19 cellular contexts compared by ENCODE assay signal in the genomic region with DNA sequence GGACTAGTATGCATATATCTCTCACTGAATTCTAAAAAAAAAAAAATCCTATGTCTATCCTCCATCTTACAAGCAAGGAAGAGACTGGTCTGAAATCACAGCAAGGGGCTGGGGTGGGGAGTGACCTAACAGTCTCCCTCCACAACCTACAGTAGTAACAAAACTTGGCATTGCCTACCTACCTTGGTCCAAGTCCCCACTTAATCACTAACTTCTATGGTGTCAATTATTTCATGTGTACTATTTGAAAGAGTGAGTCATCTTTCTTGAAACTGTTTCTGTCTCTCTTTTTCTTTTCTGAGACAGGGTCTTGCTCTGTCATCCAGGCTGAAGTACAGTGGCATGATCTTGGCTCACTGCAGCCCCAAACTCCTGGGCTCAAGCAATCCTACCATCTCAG. TPM values are rescaled to one million over a fixed set of nuclear protein-coding genes. Genes with fewer than 3 reads are reported as not detected.
DNase-seq lines count a peak whose midpoint lies in the region; ATAC-seq, FAIRE-seq and TF ChIP-seq lines count a peak whose summit lies in the region.
"Had no signal": no experiment of that assay in that cellular context is flagged by ENCODE, and none has a peak within 500 bp of the region (broad histone marks: within the 10 kb centered on the region; RNA-seq: fewer than 3 reads in every experiment).

No MANE protein-coding gene starts in this region.

- intact Hi-C loops in activated CD4-positive, alpha-beta memory T cell treated with anti-CD3 and anti-CD28 coated beads for 36 hours (cut with micrococcal nuclease) = no loop called here
- intact Hi-C loops in A673 (cut with micrococcal nuclease; ENCODE audit: unreplicated experiment) = no loop called here

- no peak overlapping the region for H3K4me3 Mint-ChIP-seq in activated CD4-positive, alpha-beta memory T cell treated with anti-CD3 and anti-CD28 coated beads for 36 hours
- no peak overlapping the region for H3K4me3 Mint-ChIP-seq in activated CD4-positive, alpha-beta memory T cell treated with anti-CD3 and anti-CD28 coated beads, Interleukin-2, amount 10 ng/mL, durations not matched to agents 7 days and 5 days
- H3K4me3 Mint-ChIP-seq in activated T-helper 17 cell treated with anti-CD3 and anti-CD28 coated beads, Interleukin-2, amount 50 U/mL, for 72 hours = peak overlapping the region; percentile 17
- no peak overlapping the region for H3K4me3 Mint-ChIP-seq in memory B cell
- H3K4me3 Mint-ChIP-seq: CD4-positive, alpha-beta T cell; H9 had no signal

- no peaks in the 10 kb centered on the region for H3K27me3 ChIP-seq in A673 (replicated peaks; ENCODE audit: insufficient read depth, low read depth, low read length, poor library complexity)

- H3K27ac Mint-ChIP-seq in activated CD4-positive, alpha-beta memory T cell treated with anti-CD3 and anti-CD28 coated beads for 36 hours = peak overlapping the region; percentile 69
- H3K27ac Mint-ChIP-seq in activated CD4-positive, alpha-beta memory T cell treated with anti-CD3 and anti-CD28 coated beads, Interleukin-2, amount 10 ng/mL, durations not matched to agents 7 days and 5 days = no peak overlapping the region
- peak overlapping the region; percentile 63 for H3K27ac Mint-ChIP-seq in activated T-helper 17 cell treated with anti-CD3 and anti-CD28 coated beads, Interleukin-2, amount 50 U/mL, for 72 hours
- H3K27ac Mint-ChIP-seq in memory B cell = peak overlapping the region; percentile 43
- H3K27ac Mint-ChIP-seq: CD4-positive, alpha-beta T cell had no signal

- H3K4me3 ChIP-seq in A673 (ENCODE audit: low read depth, low read length, poor library complexity, severe bottlenecking) = no peak overlapping the region

- no peaks in the 10 kb centered on the region for H3K9me3 ChIP-seq in A673 (ENCODE audit: low read depth, low read length, poor library complexity, severe bottlenecking)
- H3K9me3 ChIP-seq: Caco-2 had no signal

- no peak for TF ChIP-seq POLR2A in H54 (IDR thresholded peaks at IDR 0.05; ENCODE audit: low read depth, low read length)

- H3K9me3 Mint-ChIP-seq in activated CD4-positive, alpha-beta memory T cell treated with anti-CD3 and anti-CD28 coated beads for 36 hours = no peaks in the 10 kb centered on the region
- no peaks in the 10 kb centered on the region for H3K9me3 Mint-ChIP-seq in activated CD4-positive, alpha-beta memory T cell treated with anti-CD3 and anti-CD28 coated beads, Interleukin-2, amount 10 ng/mL, durations not matched to agents 7 days and 5 days
- H3K9me3 Mint-ChIP-seq in activated T-helper 17 cell treated with anti-CD3 and anti-CD28 coated beads, Interleukin-2, amount 50 U/mL, for 72 hours = no peaks in the 10 kb centered on the region
- no peaks in the 10 kb centered on the region for H3K9me3 Mint-ChIP-seq in memory B cell
- H3K9me3 Mint-ChIP-seq: CD4-positive, alpha-beta T cell; H9 had no signal

- TF ChIP-seq CTCF in A673 (conservative IDR thresholded peaks at IDR 0.05; ENCODE audit: low read depth, low read length) = no peak

- CTCF ChIA-PET in activated CD4-positive, alpha-beta memory T cell treated with anti-CD3 and anti-CD28 coated beads for 36 hours (lab: Charles Lee) = interaction anchor here (0.7 to 1.0 kb wide), 2 partner anchors 86 to 194 kb away, joined by 3 to 4 read pairs; no protein-coding TSS in a partner anchor
- CTCF ChIA-PET in activated CD4-positive, alpha-beta memory T cell treated with anti-CD3 and anti-CD28 coated beads, Interleukin-2, amount 10 ng/mL, durations not matched to agents 7 days and 5 days (lab: Charles Lee) = no interaction called here
- CTCF ChIA-PET in A673 (lab: Charles Lee) = interaction anchor here (0.6 kb wide), 1 partner anchor 957 kb away, joined by 3 read pairs; no protein-coding TSS in a partner anchor

- H3K4me1 ChIP-seq in A673 (ENCODE audit: insufficient read depth, low read length, poor library complexity, severe bottlenecking) = peaks cover 27% of the 10 kb centered on the region
- H3K4me1 ChIP-seq: Caco-2 had no signal

- peaks cover 19% of the 10 kb centered on the region for H3K4me1 Mint-ChIP-seq in activated CD4-positive, alpha-beta memory T cell treated with anti-CD3 and anti-CD28 coated beads for 36 hours (ENCODE audit: low read depth)
- peaks cover 8% of the 10 kb centered on the region for H3K4me1 Mint-ChIP-seq in activated CD4-positive, alpha-beta memory T cell treated with anti-CD3 and anti-CD28 coated beads, Interleukin-2, amount 10 ng/mL, durations not matched to agents 7 days and 5 days
- H3K4me1 Mint-ChIP-seq in activated T-helper 17 cell treated with anti-CD3 and anti-CD28 coated beads, Interleukin-2, amount 50 U/mL, for 72 hours = peaks cover 18% of the 10 kb centered on the region
- H3K4me1 Mint-ChIP-seq in memory B cell = no peaks in the 10 kb centered on the region

- no peak for FAIRE-seq in H54 (lab: Jason Lieb, UNC)
- FAIRE-seq: A204.1, G401.6 had no signal

- peaks cover 33% of the 10 kb centered on the region for H3K36me3 ChIP-seq in A673 (ENCODE audit: insufficient read depth, low read length, poor library complexity, severe bottlenecking)

- no peak for DNase-seq in activated CD4-positive, alpha-beta memory T cell treated with anti-CD3 and anti-CD28 coated beads for 36 hours
- DNase-seq in activated CD4-positive, alpha-beta memory T cell treated with anti-CD3 and anti-CD28 coated beads, Interleukin-2, amount 10 ng/mL, durations not matched to agents 7 days and 5 days = no peak
- DNase-seq in A673 (ENCODE audit: low spot score) (no peak), memory B cell (ENCODE audit: low spot score in 2 of 2) (no peak), superior temporal gyrus (ENCODE audit: extremely low spot score) (no peak), H54 (ENCODE audit: insufficient read length, low spot score) (no peak)
- DNase-seq in effector CD4-positive, alpha-beta T cell = no peak
- DNase-seq: Caco-2; CD4-positive, alpha-beta T cell; H9; NCI-H1417 treated with DMSO at 0.1 percent for 48 hours; NCI-H187 treated with DMSO at 0.1 percent for 48 hours; NCI-H2227 treated with DMSO at 0.1 percent for 48 hours; NCI-H524; NCI-H82; OCI-M1 had no signal

- no peaks in the 10 kb centered on the region for H3K27me3 Mint-ChIP-seq in activated CD4-positive, alpha-beta memory T cell treated with anti-CD3 and anti-CD28 coated beads for 36 hours
- H3K27me3 Mint-ChIP-seq in activated CD4-positive, alpha-beta memory T cell treated with anti-CD3 and anti-CD28 coated beads, Interleukin-2, amount 10 ng/mL, durations not matched to agents 7 days and 5 days = no peaks in the 10 kb centered on the region
- H3K27me3 Mint-ChIP-seq in activated T-helper 17 cell treated with anti-CD3 and anti-CD28 coated beads, Interleukin-2, amount 50 U/mL, for 72 hours = no peaks in the 10 kb centered on the region
- H3K27me3 Mint-ChIP-seq in memory B cell = no peaks in the 10 kb centered on the region
- H3K27me3 Mint-ChIP-seq: CD4-positive, alpha-beta T cell had no signal

- no TSS peak for BruUV-seq in A673 (replicated peaks; lab: Mats Ljungman, UMichigan)

- peaks cover 38% of the 10 kb centered on the region for H3K36me3 Mint-ChIP-seq in activated CD4-positive, alpha-beta memory T cell treated with anti-CD3 and anti-CD28 coated beads for 36 hours
- H3K36me3 Mint-ChIP-seq in activated CD4-positive, alpha-beta memory T cell treated with anti-CD3 and anti-CD28 coated beads, Interleukin-2, amount 10 ng/mL, durations not matched to agents 7 days and 5 days (ENCODE audit: low read depth) = peaks cover 55% of the 10 kb centered on the region
- H3K36me3 Mint-ChIP-seq in activated T-helper 17 cell treated with anti-CD3 and anti-CD28 coated beads, Interleukin-2, amount 50 U/mL, for 72 hours (ENCODE audit: low read depth) = peaks cover 90% of the 10 kb centered on the region
- peaks cover 48% of the 10 kb centered on the region for H3K36me3 Mint-ChIP-seq in memory B cell

- H3K27ac ChIP-seq in A673 (ENCODE audit: low read depth, low read length, poor library complexity, severe bottlenecking) = peak overlapping the region; percentile 80

- POLR2A ChIA-PET in activated CD4-positive, alpha-beta memory T cell treated with anti-CD3 and anti-CD28 coated beads for 36 hours (lab: Charles Lee) = no interaction called here
- POLR2A ChIA-PET in activated CD4-positive, alpha-beta memory T cell treated with anti-CD3 and anti-CD28 coated beads, Interleukin-2, amount 10 ng/mL, durations not matched to agents 7 days and 5 days (lab: Charles Lee) = no interaction called here
- POLR2A ChIA-PET in A673 (lab: Charles Lee; ENCODE audit: low non-redundant PET) = no interaction called here

- ATAC-seq in activated T-helper 17 cell treated with anti-CD3 and anti-CD28 coated beads, Interleukin-2, amount 50 U/mL, for 72 hours (replicated peaks) = peak; percentile 84
- no peak for ATAC-seq in memory B cell (ENCODE audit: low read depth)

RNA-seq across cellular contexts. Expression of gene CHAC1, which starts 36.8 kb away (rescaled TPM):
- total RNA-seq in activated CD4-positive, alpha-beta memory T cell treated with anti-CD3 and anti-CD28 coated beads for 36 hours = 10 to 100 TPM; 21.6 to 22.3 TPM
- 10 to 100 TPM; 20.3 to 22.0 TPM for total RNA-seq in activated CD4-positive, alpha-beta memory T cell treated with anti-CD3 and anti-CD28 coated beads, Interleukin-2, amount 10 ng/mL, durations not matched to agents 7 days and 5 days
- total RNA-seq in A673 (2021) = 11.6 and 26.8 TPM in 2 replicates
- total RNA-seq in activated T-helper 17 cell treated with anti-CD3 and anti-CD28 coated beads, Interleukin-2, amount 50 U/mL, for 72 hours = 1 to 10 TPM; 2.4 to 6.8 TPM
